10 cellular contexts compared by ENCODE assay signal in the genomic region with DNA sequence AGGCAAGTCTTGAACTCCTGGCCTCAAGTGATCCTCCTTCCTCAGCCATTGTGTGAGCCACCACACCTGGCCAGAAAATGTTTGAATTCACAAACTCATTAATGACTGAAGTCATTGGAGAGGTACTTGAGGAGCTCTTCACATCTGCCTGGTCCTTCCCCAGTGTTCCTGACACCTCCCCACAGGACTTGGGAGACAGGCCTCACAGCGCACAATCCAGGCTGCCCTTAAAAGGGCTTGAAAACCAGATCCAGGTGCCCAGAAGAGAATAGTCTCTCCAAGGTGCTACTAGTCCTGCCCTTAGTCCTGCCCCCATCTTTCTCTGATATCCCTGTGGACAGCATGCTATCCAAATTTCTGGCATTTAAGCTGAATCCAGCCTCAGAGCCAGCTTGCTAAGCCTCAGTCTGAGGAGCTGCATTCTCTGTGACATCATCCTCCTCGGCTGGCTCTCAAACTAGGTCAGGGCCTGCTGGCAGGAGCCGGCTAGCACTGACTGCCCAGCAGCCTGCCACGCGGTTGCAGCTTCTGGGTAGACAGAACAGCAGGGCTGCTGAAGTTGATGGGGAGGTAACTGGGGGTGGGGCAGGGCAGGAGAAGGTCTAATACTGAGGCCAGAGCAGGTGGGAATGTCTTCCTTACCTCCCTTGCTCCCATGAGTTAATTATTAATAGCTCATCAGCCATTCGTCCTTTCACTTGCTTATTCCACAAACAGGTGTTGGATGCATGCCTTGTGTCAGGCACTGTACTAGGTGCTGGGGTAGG. TPM values are rescaled to one million over a fixed set of nuclear protein-coding genes. Genes with fewer than 3 reads are reported as not detected.
A peak's percentile ranks its signal among the peaks of the same experiment; 100 is the strongest.
DNase-seq lines count a peak whose midpoint lies in the region; ATAC-seq and TF ChIP-seq lines count a peak whose summit lies in the region.
"Had no signal": no experiment of that assay in that cellular context is flagged by ENCODE, and none has a peak within 500 bp of the region (broad histone marks: within the 10 kb centered on the region; RNA-seq: fewer than 3 reads in every experiment).

No MANE protein-coding gene starts in this region.

- H3K4me3 Mint-ChIP-seq in GM23338: no peak overlapping the region

- H3K4me2 ChIP-seq in GM23338 (no peak overlapping the region), PC-3 (ENCODE audit: low read length) (no peak overlapping the region)
- H3K4me2 ChIP-seq: PC-9 had no signal

- no peaks in the 10 kb centered on the region for H3K27me3 ChIP-seq in GM23338 (ENCODE audit: insufficient read depth)
- no peaks in the 10 kb centered on the region for H3K27me3 ChIP-seq in adrenal gland
- peaks cover 65% of the 10 kb centered on the region for H3K27me3 ChIP-seq in PC-3 (ENCODE audit: low read length)

- WGBS in adrenal gland, 4 donors: 23 to 38% (median 31%) methylated on average over 1 to 6 of the region's 6 CpGs

- H3K9me2 ChIP-seq in GM23338 (ENCODE audit: insufficient read depth) (no peaks in the 10 kb centered on the region), PC-3 (replicated peaks; ENCODE audit: low read length) (no peaks in the 10 kb centered on the region)

- H3K9ac ChIP-seq in PC-3 (ENCODE audit: low read length): no peak overlapping the region

- no peaks in the 10 kb centered on the region for H3K9me3 Mint-ChIP-seq in GM23338

- intact Hi-C loops in adrenal gland (cut with DNase I): no loop called here
- intact Hi-C loops in PC-3 (cut with micrococcal nuclease): no loop called here

- POLR2A ChIA-PET in PC-3 (lab: Charles Lee; ENCODE audit: unreplicated experiment): no interaction called here

- H2AFZ ChIP-seq in GM23338: no peak overlapping the region
- no peak overlapping the region for H2AFZ ChIP-seq in PC-3 (ENCODE audit: low read length)
- H2AFZ ChIP-seq: PC-9 had no signal

- H3K4me1 ChIP-seq in GM23338 (ENCODE audit: insufficient read depth) (no peaks in the 10 kb centered on the region), adrenal gland (replicated peaks in 1 of 2) (peaks cover 0 to 10% of the 10 kb centered on the region in 2 donors), PC-3 (ENCODE audit: insufficient read depth, low read length) (peaks cover 5% of the 10 kb centered on the region)

- no TSS peak for BruUV-seq in PC-3 (replicated peaks; lab: Mats Ljungman, UMichigan)

- H3K27me3 Mint-ChIP-seq in GM23338 (ENCODE audit: insufficient read depth, low read depth, poor library complexity): peaks cover 13% of the 10 kb centered on the region

- peak; percentile 89 for ATAC-seq in GM23338
- ATAC-seq in PC-3: no peak; the same call in 1 of the 2 replicates
- ATAC-seq in GM21529 (IDR thresholded peaks at IDR 0.05; ENCODE audit: unreplicated experiment): no peak

- TF ChIP-seq CTCF in GM23338 (conservative IDR thresholded peaks at IDR 0.05; ENCODE audit: low read depth in 2 of 2) (no peak), adrenal gland (IDR thresholded peaks at IDR 0.05) (no peak), PC-3 (conservative IDR thresholded peaks at IDR 0.05; ENCODE audit: low read depth, low read length) (no peak)

- no peaks in the 10 kb centered on the region for H4K20me1 ChIP-seq in GM23338 (replicated peaks; ENCODE audit: insufficient read depth)
- no peaks in the 10 kb centered on the region for H4K20me1 ChIP-seq in PC-3 (ENCODE audit: low read length)

- H3K9me3 ChIP-seq in adrenal gland (replicated peaks in 1 of 3) (no peaks in the 10 kb centered on the region), PC-3 (ENCODE audit: low read length) (no peaks in the 10 kb centered on the region)

- H3K4me3 ChIP-seq in GM23338 (no peak overlapping the region), adrenal gland (no peak overlapping the region), skeletal muscle cell (ENCODE audit: low read depth, low read length) (no peak overlapping the region), PC-3 (ENCODE audit: low read length) (no peak overlapping the region)
- H3K4me3 ChIP-seq: PC-9 had no signal

- peaks cover 15% of the 10 kb centered on the region for H3K4me1 Mint-ChIP-seq in GM23338

- CTCF ChIA-PET in PC-3 (lab: Charles Lee): no interaction called here

- no peak overlapping the region for H3K27ac Mint-ChIP-seq in GM23338

- H3F3A ChIP-seq in GM23338 (replicated peaks; ENCODE audit: low read depth) (no peaks in the 10 kb centered on the region), PC-3 (ENCODE audit: low read length, unreplicated experiment) (no peaks in the 10 kb centered on the region)

- DNase-seq in GM23338 (ENCODE audit: low spot score): peak; percentile 32
- DNase-seq in adrenal gland: peak; percentile 82 to 94 (median 91)
- peak; percentile 36 to 50 for DNase-seq in hippocampal formation (lab: John Stamatoyannopoulos, UW)
- DNase-seq in skeletal muscle cell (ENCODE audit: low read depth): peak; percentile 10
- DNase-seq in stimulated activated CD8-positive, alpha-beta memory T cell treated with anti-CD3 and anti-CD28 coated beads, Interleukin-4, amount 100 ng/mL, for 48 hours: no peak
- DNase-seq in PC-3: no peak
- DNase-seq in NCI-H1436 treated with DMSO at 0.1 percent for 48 hours (lab: John Stamatoyannopoulos, UW): no peak
- DNase-seq: PC-9 had no signal

- H3K36me3 ChIP-seq in GM23338 (ENCODE audit: insufficient read depth) (no peaks in the 10 kb centered on the region), adrenal gland (replicated peaks in 1 of 2) (no peaks in the 10 kb centered on the region), PC-3 (ENCODE audit: low read depth, low read length) (no peaks in the 10 kb centered on the region)

- H3K27ac ChIP-seq in GM23338 (ENCODE audit: low read depth) (no peak overlapping the region), adrenal gland (peak overlapping the region in 2 of 5 donors; percentile 30 to 69), PC-3 (ENCODE audit: low read length) (no peak overlapping the region)
- H3K27ac ChIP-seq: HL-60, PC-9 had no signal

- H3K79me2 ChIP-seq in GM23338 (replicated peaks; ENCODE audit: insufficient read depth) (no peaks in the 10 kb centered on the region), PC-3 (ENCODE audit: low read length) (no peaks in the 10 kb centered on the region)

- no peaks in the 10 kb centered on the region for H3K36me3 Mint-ChIP-seq in GM23338 (ENCODE audit: low read depth)

- TF ChIP-seq POLR2A in adrenal gland (IDR thresholded peaks at IDR 0.05): no peak

TF ChIP-seq in GM23338, 12 proteins besides CTCF, POLR2A, EP300 and RAD21 (continues in another document):
- TF ChIP-seq NANOG (IDR thresholded peaks at IDR 0.05; ENCODE audit: borderline replicate concordance): no peak
- no peak for TF ChIP-seq CREB1 (CRISPR knock-in tag; IDR thresholded peaks at IDR 0.05; ENCODE audit: low read depth)
- TF ChIP-seq EZH2phosphoT487 (IDR thresholded peaks at IDR 0.05; ENCODE audit: unreplicated experiment): no peak
- TF ChIP-seq POLR2AphosphoS5 (IDR thresholded peaks at IDR 0.05; ENCODE audit: low read depth): no peak
- no peak for TF ChIP-seq ZNF114 (CRISPR knock-in tag; IDR thresholded peaks at IDR 0.05)
- no peak for TF ChIP-seq STAT1 (IDR thresholded peaks at IDR 0.05; ENCODE audit: unreplicated experiment)
- TF ChIP-seq JUNB (IDR thresholded peaks at IDR 0.05; ENCODE audit: unreplicated experiment): no peak

RNA-seq across cellular contexts. Expression of a gene that starts 35.3 kb away (rescaled TPM):
- 48.4 and 56.3 TPM in 2 replicates for total RNA-seq in GM23338 (2014; rRNA removed; shearing (Covaris generic))
- 18.7 and 19.9 TPM in 2 replicates for polyA plus RNA-seq in GM23338 (2016; fragmentation: Nextera tagmentation; extraction: Ambion mirVana)
- 10 to 100 TPM in 1 of 8 donors, 1 to 10 TPM in 7; 1.6 to 19.6 (median 5.6) TPM for total RNA-seq in adrenal gland
- polyA plus RNA-seq in adrenal gland: 1 to 10 TPM; 2.6 to 6.9 (median 5.6) TPM
- 19.9 and 24.6 TPM in 2 replicates for total RNA-seq in PC-3 (2014; rRNA removed)

Comparison
In these comparisons a context has a peak if more than half of its experiments do, and no peak if none do; other contexts are left out.
1. DNase-seq: peak in GM23338 (single experiment), adrenal gland (7 of 7), hippocampal formation (2 of 2) and skeletal muscle cell (single experiment); none in stimulated activated CD8-positive, alpha-beta memory T cell treated with anti-CD3 and anti-CD28 coated beads, Interleukin-4, amount 100 ng/mL, for 48 hours (single experiment), PC-3 (single experiment) and NCI-H1436 treated with DMSO at 0.1 percent for 48 hours (single experiment).